8 cellular contexts compared by ENCODE assay signal in genomic region chr1:32989160-32989894, GRCh38. TPM values are rescaled to one million over a fixed set of nuclear protein-coding genes. Genes with fewer than 3 reads are reported as not detected.
DNase-seq lines count a peak whose midpoint lies in the region; ATAC-seq, FAIRE-seq and TF ChIP-seq lines count a peak whose summit lies in the region.

No MANE protein-coding gene starts in this region.

- POLR2A ChIA-PET in A549 (lab: Yijun Ruan, JAX), result interaction anchor here (2.3 kb wide), 1 partner anchor 25 kb away, joined by 11 read pairs; the partner anchor contains the start of gene RNF19B

- DNase-seq in A549 (ENCODE audit: low read depth in 1 of 2, low spot score in 1 of 2) (peak in 1 of 2 experiments; percentile 79), HS-5 (ENCODE audit: low read depth) (peak; percentile 89), foreskin fibroblast (peak; percentile 94 to 97), retinal pigment epithelial cell (ENCODE audit: low read depth) (peak; percentile 88), NCI-H748 treated with DMSO at 0.1 percent for 48 hours (lab: John Stamatoyannopoulos, UW) (no peak)
- DNase-seq in activated CD4-positive, alpha-beta T cell treated with anti-CD3 and anti-CD28 coated beads, Interleukin-2, amount 50 U/mL, for 48 hours, result peak; percentile 61 to 77

- WGBS in A549 (ENCODE audit: missing lambda C conversion rate), result 35% methylated on average over 6 of the region's 6 CpGs

- ATAC-seq in A549, result peak; percentile 47 to 58; a peak in 3 of 6 replicates
- ATAC-seq in GM18861 (IDR thresholded peaks at IDR 0.05; ENCODE audit: unreplicated experiment), result no peak
- no peak for ATAC-seq in GM19023 (IDR thresholded peaks at IDR 0.05; ENCODE audit: unreplicated experiment)

- peak overlapping the region; percentile 84 for H3K4me2 ChIP-seq in A549

- peak overlapping the region; percentile 89 for H3K27ac ChIP-seq in A549

- TF ChIP-seq RAD21 in A549 (conservative IDR thresholded peaks at IDR 0.05 in 1 of 2, IDR thresholded peaks at IDR 0.05 in 1 of 2), result no peak

- no peak for FAIRE-seq in A549 (lab: Jason Lieb, UNC)

- TF ChIP-seq EP300 in A549 (IDR thresholded peaks at IDR 0.05), result no peak

- CTCF ChIA-PET in A549 (lab: Yijun Ruan, JAX), result no interaction called here

- H3K4me3 ChIP-seq in A549 (no peak overlapping the region), foreskin fibroblast (ENCODE audit: low read depth in 1 of 2, low read length in 2 of 2) (no peak overlapping the region), retinal pigment epithelial cell (ENCODE audit: low read length) (no peak overlapping the region)

- H3K9me3 ChIP-seq in A549, result no peaks in the 10 kb centered on the region

- H3K4me1 ChIP-seq in A549, result peaks cover 50% of the 10 kb centered on the region

- TF ChIP-seq POLR2A in A549 (IDR thresholded peaks at IDR 0.05; ENCODE audit: low read length), result no peak

- TF ChIP-seq CTCF in A549 (IDR thresholded peaks at IDR 0.05) (no peak), foreskin fibroblast (IDR thresholded peaks at IDR 0.05; ENCODE audit: low read depth, low read length) (no peak), retinal pigment epithelial cell (conservative IDR thresholded peaks at IDR 0.05; ENCODE audit: low read depth, low read length) (no peak)

TF ChIP-seq in A549, 52 proteins besides CTCF, POLR2A, EP300 and RAD21:
- TF ChIP-seq EHMT2 (IDR thresholded peaks at IDR 0.05; ENCODE audit: low read depth) (no peak), SREBF2 (IDR thresholded peaks at IDR 0.05) (no peak), FOSL2 (IDR thresholded peaks at IDR 0.05) (no peak), FOSL2 (CRISPR knock-in tag; IDR thresholded peaks at IDR 0.05) (peak; percentile 61), FOSB (CRISPR knock-in tag; IDR thresholded peaks at IDR 0.05) (no peak), HEYL (CRISPR knock-in tag; IDR thresholded peaks at IDR 0.05) (no peak), JUN (IDR thresholded peaks at IDR 0.05) (peak in 1 of 2 experiments; percentile 24; a peak in 1 of 5 replicates), MAFK (IDR thresholded peaks at IDR 0.05; ENCODE audit: partially characterized antibody) (peak; percentile 37)
TF ChIP-seq in A549: peak in this region for 3.

RNA-seq across cellular contexts. Expression of gene RNF19B, which starts 24.7 kb away (rescaled TPM):
- polyA plus RNA-seq in A549 (2011; rRNA removed), result 21.7 and 22.6 TPM in 2 replicates
- polyA plus RNA-seq in A549 (2012; cell fraction: cytosol; rRNA removed), result 14.8 and 16.8 TPM in 2 replicates
- polyA plus RNA-seq in A549 (2012; cell fraction: nucleus; rRNA removed), result 9.5 and 10.9 TPM in 2 replicates
- 9.8 to 10.0 TPM (median 9.9 TPM) in 3 replicates for polyA plus RNA-seq in A549 (2017; fragmentation: RNase III; extraction: RNeasy Plus Mini Kit Qiagen cat#74134 plus additional on column Dnase treatment)
- polyA minus RNA-seq in A549 (2011; rRNA and poly(A)+ RNA removed), result 25.3 and 32.3 TPM in 2 replicates

RNA-seq across cellular contexts. Expression of gene AK2, which starts 47.4 kb away (rescaled TPM):
- polyA plus RNA-seq in A549 (2011; rRNA removed) (148 and 164 TPM in 2 replicates), A549 (2017; fragmentation: RNase III; extraction: RNeasy Plus Mini Kit Qiagen cat#74134 plus additional on column Dnase treatment) (174 to 179 TPM (median 178 TPM) in 3 replicates)
- 139 and 163 TPM in 2 replicates for polyA plus RNA-seq in A549 (2012; cell fraction: cytosol; rRNA removed)
- 85.9 and 144 TPM in 2 replicates for polyA plus RNA-seq in A549 (2012; cell fraction: nucleus; rRNA removed)
- 62.3 and 65.2 TPM in 2 replicates for polyA minus RNA-seq in A549 (2011; rRNA and poly(A)+ RNA removed)

Comparison
In these comparisons a context has a peak if more than half of its experiments do, and no peak if none do; other contexts are left out.
1. ATAC-seq: peak in A549 (2 of 2); none in GM18861 (single experiment) and GM19023 (single experiment).